ENCODE assay signal across 1 cellular context in genomic region chr12:5485471-5485870, GRCh38.
TF ChIP-seq lines count a peak whose summit lies in the region.

No MANE protein-coding gene starts in this region.

TF ChIP-seq in IMR-90, 13 proteins besides CTCF, POLR2A, EP300 and RAD21 (continued from another document):
- no peak for TF ChIP-seq ELK1 (IDR thresholded peaks at IDR 0.05; ENCODE audit: borderline replicate concordance, low read depth, low read length)
- TF ChIP-seq MXI1 (IDR thresholded peaks at IDR 0.05; ENCODE audit: borderline replicate concordance, low read depth, low read length): no peak
- TF ChIP-seq BHLHE40 (IDR thresholded peaks at IDR 0.05; ENCODE audit: low read depth, low read length): no peak
- TF ChIP-seq SMC3 (IDR thresholded peaks at IDR 0.05; ENCODE audit: low read depth, low read length): no peak
- no peak for TF ChIP-seq CEBPB (IDR thresholded peaks at IDR 0.05; ENCODE audit: low read depth, low read length)
